15 cellular contexts compared by ENCODE assay signal in genomic region chr1:27876341-27877114, GRCh38. TPM values are rescaled to one million over a fixed set of nuclear protein-coding genes. Genes with fewer than 3 reads are reported as not detected.
DNase-seq lines count a peak whose midpoint lies in the region; ATAC-seq and TF ChIP-seq lines count a peak whose summit lies in the region.
"Had no signal": no experiment of that assay in that cellular context is flagged by ENCODE, and none has a peak within 500 bp of the region (broad histone marks: within the 10 kb centered on the region; RNA-seq: fewer than 3 reads in every experiment).

No MANE protein-coding gene starts in this region.

- no peak for TF ChIP-seq CTCF in HL-60 (IDR thresholded peaks at IDR 0.05; ENCODE audit: insufficient read depth, low read length)
- TF ChIP-seq CTCF in dorsolateral prefrontal cortex (IDR thresholded peaks at IDR 0.05 in 54 of 56, conservative IDR thresholded peaks at IDR 0.05 in 2 of 56; ENCODE audit: low read depth in 1 of 56, partially characterized antibody in 56 of 56), result no peak

- no peaks in the 10 kb centered on the region for H3K9me3 Mint-ChIP-seq in CD4-positive, alpha-beta memory T cell
- H3K9me3 Mint-ChIP-seq: stimulated activated naive CD8-positive, alpha-beta T cell treated with anti-CD3 and anti-CD28 coated beads, Interleukin-15, Interleukin-2, amounts not matched to agents 100 ng/mL and 50 ng/mL, for 24 hours had no signal

- peak overlapping the region in 5 of 8 donors; percentile 6 to 62 (median 44) for H3K4me3 Mint-ChIP-seq in CD4-positive, alpha-beta memory T cell
- H3K4me3 Mint-ChIP-seq: stimulated activated naive CD8-positive, alpha-beta T cell treated with anti-CD3 and anti-CD28 coated beads, Interleukin-15, Interleukin-2, amounts not matched to agents 100 ng/mL and 50 ng/mL, for 24 hours had no signal

- CTCF ChIA-PET in CD4-positive, alpha-beta memory T cell (lab: Charles Lee; ENCODE audit: partially characterized antibody), result interaction anchor here (1.6 to 1.7 kb wide), 2 partner anchors 34 to 64 kb away, joined by 4 to 6 read pairs; no protein-coding TSS in a partner anchor

- H3K4me3 ChIP-seq in CD4-positive, alpha-beta memory T cell (ENCODE audit: low read length in 2 of 2), result no peak overlapping the region
- no peak overlapping the region for H3K4me3 ChIP-seq in HL-60 (replicated peaks; ENCODE audit: insufficient read depth, low read length)
- H3K4me3 ChIP-seq in dorsolateral prefrontal cortex, result no peak overlapping the region
- H3K4me3 ChIP-seq: right lobe of liver, SK-N-MC had no signal

- H3K27me3 Mint-ChIP-seq in CD4-positive, alpha-beta memory T cell, result no peaks in the 10 kb centered on the region
- H3K27me3 Mint-ChIP-seq: stimulated activated naive CD8-positive, alpha-beta T cell treated with anti-CD3 and anti-CD28 coated beads, Interleukin-15, Interleukin-2, amounts not matched to agents 100 ng/mL and 50 ng/mL, for 24 hours had no signal

- no peak for ATAC-seq in HG03139 (IDR thresholded peaks at IDR 0.05; ENCODE audit: unreplicated experiment)
- ATAC-seq: right lobe of liver had no signal

- no peaks in the 10 kb centered on the region for H3K9me3 ChIP-seq in CD4-positive, alpha-beta memory T cell (ENCODE audit: control insufficient read depth in 1 of 2, low read length in 2 of 2)
- H3K9me3 ChIP-seq: right lobe of liver had no signal

- POLR2A ChIA-PET in CD4-positive, alpha-beta memory T cell (lab: Charles Lee; ENCODE audit: partially characterized antibody), result interaction anchor here (1.8 kb wide), 1 partner anchor 10 kb away, joined by 5 read pairs; no protein-coding TSS in a partner anchor

- no peak overlapping the region for H3K27ac ChIP-seq in CD4-positive, alpha-beta memory T cell (ENCODE audit: low read depth, low read length)
- H3K27ac ChIP-seq in HL-60 (replicated peaks) (peak overlapping the region; percentile 82), dorsolateral prefrontal cortex (peak overlapping the region in 56 of 59 donors; percentile 16 to 98 (median 90))
- H3K27ac ChIP-seq: SK-N-MC had no signal

- peaks cover 22 to 68% (median 37%) of the 10 kb centered on the region in 4 donors for H3K4me1 Mint-ChIP-seq in CD4-positive, alpha-beta memory T cell

- peaks cover 28% of the 10 kb centered on the region for H3K36me3 ChIP-seq in CD4-positive, alpha-beta memory T cell (ENCODE audit: insufficient read depth, low read length)
- H3K36me3 ChIP-seq: right lobe of liver had no signal

- H3K36me3 Mint-ChIP-seq in CD4-positive, alpha-beta memory T cell, result peaks cover 24 to 46% of the 10 kb centered on the region in 2 donors

- no peak for DNase-seq in CD4-positive, alpha-beta memory T cell
- no peak for DNase-seq in HL-60 (ENCODE audit: low read depth in 1 of 2, low spot score in 1 of 2)
- peak in 1 of 10 donors; percentile 43 for DNase-seq in dorsolateral prefrontal cortex
- DNase-seq in posterior vena cava (ENCODE audit: low spot score), result peak; percentile 73
- DNase-seq in stimulated activated naive CD4-positive, alpha-beta T cell (lab: John Stamatoyannopoulos, UW), result no peak
- no peak for DNase-seq in NCI-H526 treated with DMSO at 0.1 percent for 48 hours (lab: John Stamatoyannopoulos, UW)
- DNase-seq: COR-L47; effector CD8-positive, alpha-beta T cell; Kasumi-1; NCI-H2081; stimulated activated CD4-positive, alpha-beta T cell treated with anti-CD3 and anti-CD28 coated beads, Interleukin-4, amount 100 ng/mL, for 4 hours had no signal

- no peaks in the 10 kb centered on the region for H3K27me3 ChIP-seq in CD4-positive, alpha-beta memory T cell (ENCODE audit: insufficient read depth, low read length)
- H3K27me3 ChIP-seq in HL-60 (ENCODE audit: insufficient read depth, poor library complexity, severe bottlenecking) (no peaks in the 10 kb centered on the region), dorsolateral prefrontal cortex (no peaks in the 10 kb centered on the region)
- H3K27me3 ChIP-seq: right lobe of liver had no signal

- H3K27ac Mint-ChIP-seq in CD4-positive, alpha-beta memory T cell, result peak overlapping the region in 5 of 7 donors; percentile 29 to 72 (median 50)
- H3K27ac Mint-ChIP-seq: stimulated activated naive CD8-positive, alpha-beta T cell treated with anti-CD3 and anti-CD28 coated beads, Interleukin-15, Interleukin-2, amounts not matched to agents 100 ng/mL and 50 ng/mL, for 24 hours had no signal

- intact Hi-C loops in CD4-positive, alpha-beta memory T cell (cut with micrococcal nuclease), result no loop called here
- intact Hi-C loops in dorsolateral prefrontal cortex (cut with DNase I), result no loop called here
- intact Hi-C loops in posterior vena cava (cut with DNase I), result no loop called here

- peaks cover 43% of the 10 kb centered on the region for H3K4me1 ChIP-seq in CD4-positive, alpha-beta memory T cell (ENCODE audit: insufficient read depth, low read length)
- H3K4me1 ChIP-seq: right lobe of liver had no signal

RNA-seq across cellular contexts. Expression of gene THEMIS2, which starts 4.2 kb away (rescaled TPM):
- 10 to 100 TPM; 60.5 to 64.8 TPM for total RNA-seq in CD4-positive, alpha-beta memory T cell
- polyA plus RNA-seq in CD4-positive, alpha-beta memory T cell, result 10 to 100 TPM; 39.3 to 68.5 TPM
- 10 to 100 TPM in 119 of 120 experiments, 1 to 10 TPM in 1; 9.2 to 62.4 (median 20.7) TPM for total RNA-seq in dorsolateral prefrontal cortex
- 10 to 100 TPM; 21.0 to 34.7 TPM for total RNA-seq in posterior vena cava

RNA-seq across cellular contexts. Expression of gene RPA2, which starts 37.8 kb away (rescaled TPM):
- 10 to 100 TPM; 60.5 to 66.1 TPM for total RNA-seq in CD4-positive, alpha-beta memory T cell
- polyA plus RNA-seq in CD4-positive, alpha-beta memory T cell, result 100 to 1,000 TPM; 189 to 259 TPM
- total RNA-seq in dorsolateral prefrontal cortex (10 to 100 TPM; 22.6 to 58.6 (median 33.9) TPM), posterior vena cava (10 to 100 TPM; 20.8 to 21.1 TPM)

RNA-seq across cellular contexts. Expression of gene PPP1R8, which starts 45.9 kb away (rescaled TPM):
- total RNA-seq in CD4-positive, alpha-beta memory T cell, result 10 to 100 TPM; 40.8 to 45.8 TPM
- polyA plus RNA-seq in CD4-positive, alpha-beta memory T cell, result 10 to 100 TPM; 27.8 to 39.2 TPM
- total RNA-seq in dorsolateral prefrontal cortex (10 to 100 TPM; 26.5 to 47.0 (median 34.4) TPM), posterior vena cava (10 to 100 TPM; 27.9 to 29.6 TPM)

RNA-seq across cellular contexts. Expression of gene SMPDL3B, which starts 58.3 kb away (rescaled TPM):
- not detected for total RNA-seq in CD4-positive, alpha-beta memory T cell
- polyA plus RNA-seq in CD4-positive, alpha-beta memory T cell, result not detected
- 1 to 10 TPM in 57 of 120 experiments, under 1 TPM in 60, not detected in 3; 0.28 to 2.8 (median 0.98) TPM for total RNA-seq in dorsolateral prefrontal cortex
- total RNA-seq in posterior vena cava, result under 1 TPM in 1 of 2 donors, not detected in 1; 0.33 TPM
